ENCODE assay signal across 8 cellular contexts in the genomic region with DNA sequence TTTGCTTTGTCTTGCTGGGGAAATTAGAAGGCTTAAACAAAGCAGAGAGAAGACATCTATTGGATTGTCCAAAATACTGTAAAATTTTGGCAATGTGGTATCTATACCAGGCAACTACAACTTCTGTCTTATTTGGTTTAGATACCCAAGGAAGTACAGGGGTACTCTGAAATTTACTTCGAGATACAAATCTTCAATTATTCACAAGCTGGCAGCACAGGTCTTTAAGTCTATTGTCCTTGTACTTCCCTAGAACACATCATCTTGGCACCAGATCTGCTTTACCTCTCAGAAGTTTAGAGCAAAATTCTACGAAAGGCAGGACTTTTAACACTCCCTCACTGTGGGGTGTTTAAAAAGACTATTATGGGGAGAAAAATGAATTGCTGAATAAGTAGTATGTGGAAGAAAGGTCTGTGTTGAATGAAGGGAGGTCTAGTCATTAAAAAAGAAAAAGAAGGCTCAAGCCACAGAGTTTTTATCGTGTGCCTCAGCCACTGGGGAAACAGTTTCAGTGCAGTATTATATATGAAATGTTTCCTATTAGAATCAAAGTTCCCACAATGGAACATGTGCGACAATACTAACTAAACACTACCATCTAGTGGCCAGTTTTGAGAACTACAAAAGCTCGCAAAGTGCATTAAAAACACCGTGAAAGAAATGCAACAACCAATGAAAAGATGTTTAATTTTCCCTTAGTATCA.
DNase-seq lines count a peak whose midpoint lies in the region; ATAC-seq and TF ChIP-seq lines count a peak whose summit lies in the region.

No MANE protein-coding gene starts in this region.

- DNase-seq in CD4-positive, alpha-beta T cell: no peak
- DNase-seq in NCI-H2196 (lab: John Stamatoyannopoulos, UW; ENCODE audit: unreplicated experiment) (peak; percentile 50), left ventricle myocardium inferior (no peak)
- no peak for DNase-seq in activated naive CD8-positive, alpha-beta T cell treated with anti-CD3 and anti-CD28 coated beads, Interleukin-2, amount 50 U/mL, for 24 hours
- DNase-seq in stimulated activated CD4-positive, alpha-beta T cell treated with anti-CD3 and anti-CD28 coated beads, Interleukin-15, amount 100 ng/mL, for 24 hours: no peak

- no peak overlapping the region for H3K9ac ChIP-seq in rectal smooth muscle tissue (ENCODE audit: low read length)

- H3K4me1 ChIP-seq in left ventricle myocardium inferior: peaks cover 16% of the 10 kb centered on the region
- H3K4me1 ChIP-seq in rectal smooth muscle tissue (ENCODE audit: control insufficient read depth, insufficient read depth, low read length): peaks cover 16% of the 10 kb centered on the region

- no peak overlapping the region for H3K27ac Mint-ChIP-seq in CD4-positive, alpha-beta T cell
- H3K27ac Mint-ChIP-seq in activated naive CD8-positive, alpha-beta T cell treated with anti-CD3 and anti-CD28 coated beads, Interleukin-2, amount 50 U/mL, for 24 hours: no peak overlapping the region

- H3K4me1 Mint-ChIP-seq in CD4-positive, alpha-beta T cell (ENCODE audit: low read depth): no peaks in the 10 kb centered on the region
- no peaks in the 10 kb centered on the region for H3K4me1 Mint-ChIP-seq in activated naive CD8-positive, alpha-beta T cell treated with anti-CD3 and anti-CD28 coated beads, Interleukin-2, amount 50 U/mL, for 24 hours

- peak; percentile 62 for ATAC-seq in CD4-positive, alpha-beta T cell (ENCODE audit: poor library complexity)
- ATAC-seq in GM18858 (IDR thresholded peaks at IDR 0.05; ENCODE audit: unreplicated experiment) (peak; percentile 56), HG02973 (IDR thresholded peaks at IDR 0.05; ENCODE audit: unreplicated experiment) (peak; percentile 39)
- ATAC-seq in activated naive CD8-positive, alpha-beta T cell treated with anti-CD3 and anti-CD28 coated beads, Interleukin-2, amount 50 U/mL, for 24 hours: peak; percentile 73

- H3K9me3 ChIP-seq in CD4-positive, alpha-beta T cell (ENCODE audit: control insufficient read depth, low read length): no peaks in the 10 kb centered on the region
- no peaks in the 10 kb centered on the region for H3K9me3 ChIP-seq in left ventricle myocardium inferior (replicated peaks)

- CTCF ChIA-PET in CD4-positive, alpha-beta T cell (lab: Charles Lee): interaction anchor here (0.9 to 3.2 kb wide), 6 partner anchors 11 to 611 kb away, joined by 3 to 20 read pairs (median 6); no protein-coding TSS in a partner anchor

- no peak overlapping the region for H3K27ac ChIP-seq in CD4-positive, alpha-beta T cell (ENCODE audit: low read depth, low read length)
- peak overlapping the region; percentile 30 for H3K27ac ChIP-seq in left ventricle myocardium inferior (replicated peaks)
- H3K27ac ChIP-seq in rectal smooth muscle tissue (ENCODE audit: low read depth, low read length): peak overlapping the region; percentile 38

- peak; percentile 90 for TF ChIP-seq CTCF in CD4-positive, alpha-beta T cell (IDR thresholded peaks at IDR 0.05)
- TF ChIP-seq CTCF in left ventricle myocardium inferior (IDR thresholded peaks at IDR 0.05; ENCODE audit: borderline replicate concordance): peak; percentile 87

- peaks cover 5% of the 10 kb centered on the region for H3K27me3 Mint-ChIP-seq in CD4-positive, alpha-beta T cell
- peaks cover 2% of the 10 kb centered on the region for H3K27me3 Mint-ChIP-seq in activated naive CD8-positive, alpha-beta T cell treated with anti-CD3 and anti-CD28 coated beads, Interleukin-2, amount 50 U/mL, for 24 hours

- H3K4me3 ChIP-seq in left ventricle myocardium inferior: peak overlapping the region; percentile 28
- peak overlapping the region; percentile 2 for H3K4me3 ChIP-seq in rectal smooth muscle tissue (ENCODE audit: low read length)

- no peaks in the 10 kb centered on the region for H3K36me3 Mint-ChIP-seq in CD4-positive, alpha-beta T cell (ENCODE audit: low read depth)
- no peaks in the 10 kb centered on the region for H3K36me3 Mint-ChIP-seq in activated naive CD8-positive, alpha-beta T cell treated with anti-CD3 and anti-CD28 coated beads, Interleukin-2, amount 50 U/mL, for 24 hours (ENCODE audit: low read depth)

- intact Hi-C loops in CD4-positive, alpha-beta T cell (cut with DNase I, micrococcal nuclease): loop anchor here (1.0 to 10.0 kb wide), 7 partner anchors 40 to 928 kb away; no protein-coding TSS in a partner anchor
- intact Hi-C loops in left ventricle myocardium inferior (cut with micrococcal nuclease): loop anchor here (2.0 to 10.0 kb wide), 2 partner anchors 125 to 409 kb away; no protein-coding TSS in a partner anchor

- no peak overlapping the region for H3K4me3 Mint-ChIP-seq in CD4-positive, alpha-beta T cell
- H3K4me3 Mint-ChIP-seq in activated naive CD8-positive, alpha-beta T cell treated with anti-CD3 and anti-CD28 coated beads, Interleukin-2, amount 50 U/mL, for 24 hours: no peak overlapping the region

- POLR2A ChIA-PET in CD4-positive, alpha-beta T cell (lab: Charles Lee): no interaction called here

- H3K36me3 ChIP-seq in left ventricle myocardium inferior: no peaks in the 10 kb centered on the region
- no peaks in the 10 kb centered on the region for H3K36me3 ChIP-seq in rectal smooth muscle tissue (ENCODE audit: control insufficient read depth, insufficient read depth, low read length)

- H3K27me3 ChIP-seq in CD4-positive, alpha-beta T cell (ENCODE audit: control insufficient read depth, insufficient read depth, low read length): peaks cover 4% of the 10 kb centered on the region
- peaks cover 12% of the 10 kb centered on the region for H3K27me3 ChIP-seq in left ventricle myocardium inferior (ENCODE audit: low read depth)
- H3K27me3 ChIP-seq in rectal smooth muscle tissue (ENCODE audit: control insufficient read depth, insufficient read depth, low read length): no peaks in the 10 kb centered on the region

- no peaks in the 10 kb centered on the region for H3K9me3 Mint-ChIP-seq in CD4-positive, alpha-beta T cell
- H3K9me3 Mint-ChIP-seq in activated naive CD8-positive, alpha-beta T cell treated with anti-CD3 and anti-CD28 coated beads, Interleukin-2, amount 50 U/mL, for 24 hours: no peaks in the 10 kb centered on the region
